Comparison of ENCODE assay signal across 25 cellular contexts in the genomic region with DNA sequence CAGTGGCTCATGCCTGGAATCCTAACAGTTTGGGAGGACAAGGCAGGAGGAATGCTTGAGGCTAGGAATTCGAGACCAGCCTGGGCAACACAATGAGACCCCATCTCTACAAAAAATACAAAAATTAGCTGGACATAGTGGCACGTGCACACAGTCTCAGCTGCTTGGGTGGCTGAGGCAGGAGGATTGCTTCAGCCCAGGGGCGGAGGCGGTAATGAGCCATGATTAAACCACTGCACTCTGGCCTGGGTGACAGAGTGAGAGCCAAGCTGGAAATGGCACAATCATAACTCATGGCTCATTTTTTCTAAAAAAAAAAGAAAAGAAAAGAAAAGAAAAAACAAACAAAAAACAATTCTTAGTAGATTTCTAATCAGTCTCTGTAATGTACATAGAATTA.
"Had no signal": no experiment of that assay in that cellular context is flagged by ENCODE, and none has a peak within 500 bp of the region (broad histone marks: within the 10 kb centered on the region; RNA-seq: fewer than 3 reads in every experiment).

No MANE protein-coding gene starts in this region.

- H3K36me3 ChIP-seq: adrenal gland, ascending aorta, brain microvascular endothelial cell, gastroesophageal sphincter, heart right ventricle, neutrophil, ovary, thyroid gland had no signal

- DNase-seq: activated CD8-positive, alpha-beta memory T cell treated with anti-CD3 and anti-CD28 coated beads for 24 hours; activated CD8-positive, alpha-beta memory T cell treated with anti-CD3 and anti-CD28 coated beads, Interleukin-2, amount 50 U/mL, for 4 hours; activated T-cell treated with anti-CD3 and anti-CD28 coated beads, Interleukin-2, amount 50 U/mL, for 24 hours; adrenal gland; brain microvascular endothelial cell; central memory CD4-positive, alpha-beta T cell; effector memory CD4-positive, alpha-beta T cell; heart right ventricle; left ventricle myocardium superior; ovary; stimulated activated CD4-positive, alpha-beta T cell treated with anti-CD3 and anti-CD28 coated beads, Interleukin-2, amount 100 ng/mL, for 48 hours; stimulated activated CD8-positive, alpha-beta memory T cell treated with anti-CD3 and anti-CD28 coated beads, Interleukin-4, amount 100 ng/mL, for 48 hours; stimulated activated naive CD4-positive, alpha-beta T cell; T1000; thyroid gland had no signal

- H3K27ac Mint-ChIP-seq: activated naive CD4-positive, alpha-beta T cell treated with anti-CD3 and anti-CD28 coated beads, Interleukin-2, amount 50 U/mL, for 72 hours; activated T-cell treated with anti-CD3 and anti-CD28 coated beads, Interleukin-2, amount 50 U/mL, for 24 hours; activated T-helper 17 cell treated with anti-CD3 and anti-CD28 coated beads, Interleukin-2, amount 50 U/mL, for 72 hours; nephron; WTC11 had no signal

- ATAC-seq: activated naive CD4-positive, alpha-beta T cell treated with anti-CD3 and anti-CD28 coated beads, Interleukin-2, amount 50 U/mL, for 72 hours; activated T-helper 17 cell treated with anti-CD3 and anti-CD28 coated beads, Interleukin-2, amount 50 U/mL, for 72 hours; esophagus mucosa; gastroesophageal sphincter; heart right ventricle; left ventricle myocardium superior; sciatic nerve; WTC11 had no signal

- H3K4me2 ChIP-seq: smooth muscle cell had no signal

- H3K27me3 ChIP-seq: adrenal gland, ascending aorta, brain microvascular endothelial cell, gastroesophageal sphincter, heart right ventricle, neutrophil, ovary, thyroid gland had no signal

- H3K27ac ChIP-seq: adrenal gland, brain microvascular endothelial cell, gastroesophageal sphincter, heart right ventricle, neutrophil, ovary, thyroid gland had no signal

- H3K4me3 Mint-ChIP-seq: activated T-cell treated with anti-CD3 and anti-CD28 coated beads, Interleukin-2, amount 50 U/mL, for 24 hours; activated T-helper 17 cell treated with anti-CD3 and anti-CD28 coated beads, Interleukin-2, amount 50 U/mL, for 72 hours; nephron; WTC11 had no signal

- H3K36me3 Mint-ChIP-seq: activated naive CD4-positive, alpha-beta T cell treated with anti-CD3 and anti-CD28 coated beads, Interleukin-2, amount 50 U/mL, for 72 hours had no signal

- H3K4me3 ChIP-seq: adrenal gland, ascending aorta, gastroesophageal sphincter, heart right ventricle, ovary, smooth muscle cell, thyroid gland had no signal

- H3K9me3 ChIP-seq: adrenal gland, ascending aorta, gastroesophageal sphincter, neutrophil, ovary, thyroid gland had no signal

- H3K27me3 Mint-ChIP-seq: activated T-cell treated with anti-CD3 and anti-CD28 coated beads, Interleukin-2, amount 50 U/mL, for 24 hours; activated T-helper 17 cell treated with anti-CD3 and anti-CD28 coated beads, Interleukin-2, amount 50 U/mL, for 72 hours had no signal

- H3K9me3 Mint-ChIP-seq: nephron had no signal

- H3K4me1 ChIP-seq: adrenal gland, ascending aorta, gastroesophageal sphincter, heart right ventricle, thyroid gland had no signal

- H3K4me1 Mint-ChIP-seq: activated T-helper 17 cell treated with anti-CD3 and anti-CD28 coated beads, Interleukin-2, amount 50 U/mL, for 72 hours; nephron had no signal
